Comparison of ENCODE assay signal across 1 cellular context in the genomic region with DNA sequence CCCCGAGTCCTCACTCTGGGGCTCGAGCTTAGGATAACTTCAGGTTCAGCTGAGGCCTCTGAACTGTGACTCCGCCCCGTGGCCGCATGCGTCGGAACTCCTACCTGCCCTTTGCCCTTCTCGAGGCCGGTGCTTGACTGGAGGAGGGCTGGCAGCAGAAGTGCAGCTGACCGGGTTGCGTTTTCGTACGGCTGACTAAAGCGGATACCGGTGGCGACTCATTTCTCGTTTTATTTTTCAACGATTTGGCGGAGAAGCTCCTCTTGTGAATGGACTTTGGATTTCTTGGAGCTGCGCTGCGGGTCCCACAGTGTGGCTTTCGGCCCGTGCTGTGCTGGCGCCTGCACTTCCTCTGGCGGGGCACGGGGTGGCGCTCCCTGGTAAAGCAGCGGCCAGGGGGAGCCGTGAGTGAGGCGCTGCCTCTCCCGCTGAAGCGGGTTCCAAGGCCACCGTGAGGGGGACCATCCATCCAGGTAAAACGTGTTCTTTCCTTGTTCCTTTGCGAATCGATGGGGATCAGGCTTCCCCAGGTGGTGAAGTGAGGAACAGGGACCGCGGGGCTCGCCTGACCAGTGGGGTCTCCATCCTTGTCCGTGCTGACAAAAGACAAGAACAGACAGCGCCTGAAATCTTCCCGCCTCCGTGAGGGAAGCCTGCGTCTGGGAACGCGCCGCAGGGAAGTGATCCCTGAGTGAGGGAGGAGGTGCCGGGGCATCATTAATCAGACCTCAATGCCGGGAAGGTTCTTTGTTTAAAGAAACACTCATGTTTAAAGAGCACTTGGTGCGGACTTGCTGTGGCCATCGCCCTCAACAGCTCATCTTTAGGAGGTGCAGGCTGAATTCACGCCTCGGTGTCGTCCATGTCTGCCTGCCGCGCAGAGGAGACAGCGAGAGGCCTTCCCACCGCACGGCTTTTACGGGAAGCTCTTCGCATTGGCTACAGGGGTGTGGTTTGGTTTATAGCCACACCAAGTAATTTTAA.
TF ChIP-seq lines count a peak whose summit lies in the region.

No MANE protein-coding gene starts in this region.

TF ChIP-seq in HepG2, 621 proteins besides CTCF, POLR2A, EP300 and RAD21 (continued from another document and continues in another):
- TF ChIP-seq, protein P1, sequence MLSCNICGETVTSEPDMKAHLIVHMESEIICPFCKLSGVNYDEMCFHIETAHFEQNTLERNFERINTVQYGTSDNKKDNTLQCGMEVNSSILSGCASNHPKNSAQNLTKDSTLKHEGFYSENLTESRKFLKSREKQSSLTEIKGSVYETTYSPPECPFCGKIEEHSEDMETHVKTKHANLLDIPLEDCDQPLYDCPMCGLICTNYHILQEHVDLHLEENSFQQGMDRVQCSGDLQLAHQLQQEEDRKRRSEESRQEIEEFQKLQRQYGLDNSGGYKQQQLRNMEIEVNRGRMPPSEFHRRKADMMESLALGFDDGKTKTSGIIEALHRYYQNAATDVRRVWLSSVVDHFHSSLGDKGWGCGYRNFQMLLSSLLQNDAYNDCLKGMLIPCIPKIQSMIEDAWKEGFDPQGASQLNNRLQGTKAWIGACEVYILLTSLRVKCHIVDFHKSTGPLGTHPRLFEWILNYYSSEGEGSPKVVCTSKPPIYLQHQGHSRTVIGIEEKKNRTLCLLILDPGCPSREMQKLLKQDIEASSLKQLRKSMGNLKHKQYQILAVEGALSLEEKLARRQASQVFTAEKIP (CRISPR knock-in tag; IDR thresholded peaks at IDR 0.05; ENCODE audit: borderline replicate concordance), result no peak
- TF ChIP-seq MTA3 (CRISPR knock-in tag; IDR thresholded peaks at IDR 0.05) (no peak), ZNF512B (CRISPR knock-in tag; IDR thresholded peaks at IDR 0.05; ENCODE audit: borderline replicate concordance) (peak; percentile 18; the same call in 1 of the 2 replicates), CHCHD3 (CRISPR knock-in tag; IDR thresholded peaks at IDR 0.05) (peak; percentile 87; the same call in 1 of the 2 replicates), ZNF761 (CRISPR knock-in tag; conservative IDR thresholded peaks at IDR 0.05) (peak; percentile 92), MAZ (IDR thresholded peaks at IDR 0.05; ENCODE audit: borderline replicate concordance, low read depth, low read length) (peak; percentile 70; the same call in 1 of the 2 replicates), MAZ (CRISPR knock-in tag; IDR thresholded peaks at IDR 0.05; ENCODE audit: low read depth) (peak; percentile 53), PCBP2 (optimal IDR thresholded peaks at IDR 0.05; ENCODE audit: low read depth, low read length, poor library complexity, severe bottlenecking) (no peak), ZNF18 (CRISPR knock-in tag; IDR thresholded peaks at IDR 0.05; ENCODE audit: insufficient replicate concordance) (peak; percentile 93), ZSCAN12 (CRISPR knock-in tag; IDR thresholded peaks at IDR 0.05) (peak; percentile 28; the same call in 1 of the 2 replicates), POLR2AphosphoS5 (IDR thresholded peaks at IDR 0.05; ENCODE audit: low read depth, low read length) (peak; percentile 87), HDAC6 (IDR thresholded peaks at IDR 0.05; ENCODE audit: low read depth, low read length) (no peak), POLR2AphosphoS2 (IDR thresholded peaks at IDR 0.05; ENCODE audit: low read depth, low read length) (no peak), NR3C1 (CRISPR knock-in tag; IDR thresholded peaks at IDR 0.05) (no peak), ZNF24 (IDR thresholded peaks at IDR 0.05) (no peak), TBP (CRISPR knock-in tag; IDR thresholded peaks at IDR 0.05) (0 out of 2 replicates have a peak, but pooled peaks have one; percentile 70), NFIB (CRISPR knock-in tag; IDR thresholded peaks at IDR 0.05; ENCODE audit: borderline replicate concordance) (no peak), ZNF430 (CRISPR knock-in tag; IDR thresholded peaks at IDR 0.05) (peak; percentile 81; the same call in 1 of the 2 replicates), FOXK1 (CRISPR knock-in tag; IDR thresholded peaks at IDR 0.05; ENCODE audit: borderline replicate concordance, low read depth) (no peak), ARID3A (IDR thresholded peaks at IDR 0.05; ENCODE audit: low read depth, low read length) (0 out of 2 replicates have a peak, but pooled peaks have one; percentile 35), ZNF556 (CRISPR knock-in tag; IDR thresholded peaks at IDR 0.05; ENCODE audit: borderline replicate concordance) (peak; percentile 60; the same call in 1 of the 2 replicates), FOXK2 (IDR thresholded peaks at IDR 0.05) (no peak), ZNF674 (CRISPR knock-in tag; IDR thresholded peaks at IDR 0.05; ENCODE audit: low read depth) (0 out of 2 replicates have a peak, but pooled peaks have one; percentile 92), IRF1 (CRISPR knock-in tag; IDR thresholded peaks at IDR 0.05; ENCODE audit: low read depth) (no peak), MED1 (CRISPR knock-in tag; IDR thresholded peaks at IDR 0.05) (peak; percentile 58; the same call in 1 of the 2 replicates), ZNF562 (CRISPR knock-in tag; IDR thresholded peaks at IDR 0.05; ENCODE audit: borderline replicate concordance) (no peak), REPIN1 (CRISPR knock-in tag; IDR thresholded peaks at IDR 0.05; ENCODE audit: borderline replicate concordance, low read depth) (peak; percentile 73; the same call in 1 of the 2 replicates), NCOA5 (CRISPR knock-in tag; IDR thresholded peaks at IDR 0.05) (no peak), PHF20 (CRISPR knock-in tag; IDR thresholded peaks at IDR 0.05) (no peak), CCAR2 (optimal IDR thresholded peaks at IDR 0.05; ENCODE audit: low read depth, low read length) (no peak), SNAPC5 (CRISPR knock-in tag; IDR thresholded peaks at IDR 0.05; ENCODE audit: borderline replicate concordance) (no peak), ZNF749 (CRISPR knock-in tag; IDR thresholded peaks at IDR 0.05; ENCODE audit: borderline replicate concordance) (peak; percentile 87; the same call in 1 of the 2 replicates), GPN1 (CRISPR knock-in tag; IDR thresholded peaks at IDR 0.05; ENCODE audit: borderline replicate concordance) (no peak), TCF12 (IDR thresholded peaks at IDR 0.05) (no peak), TCF12 (CRISPR knock-in tag; IDR thresholded peaks at IDR 0.05) (peak; percentile 78), ATM (IDR thresholded peaks at IDR 0.05; ENCODE audit: borderline replicate concordance) (no peak), ZFP36L1 (CRISPR knock-in tag; IDR thresholded peaks at IDR 0.05) (peak; percentile 72; the same call in 1 of the 2 replicates), FOXO1 (CRISPR knock-in tag; IDR thresholded peaks at IDR 0.05) (peak; percentile 27; the same call in 1 of the 2 replicates), ZNF660 (CRISPR knock-in tag; IDR thresholded peaks at IDR 0.05; ENCODE audit: borderline replicate concordance, low read depth) (0 out of 2 replicates have a peak, but pooled peaks have one; percentile 75)
- TF ChIP-seq, protein P2, sequence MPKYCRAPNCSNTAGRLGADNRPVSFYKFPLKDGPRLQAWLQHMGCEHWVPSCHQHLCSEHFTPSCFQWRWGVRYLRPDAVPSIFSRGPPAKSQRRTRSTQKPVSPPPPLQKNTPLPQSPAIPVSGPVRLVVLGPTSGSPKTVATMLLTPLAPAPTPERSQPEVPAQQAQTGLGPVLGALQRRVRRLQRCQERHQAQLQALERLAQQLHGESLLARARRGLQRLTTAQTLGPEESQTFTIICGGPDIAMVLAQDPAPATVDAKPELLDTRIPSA (CRISPR knock-in tag; IDR thresholded peaks at IDR 0.05; ENCODE audit: borderline replicate concordance), result peak; percentile 64; the same call in 1 of the 2 replicates
- TF ChIP-seq, protein P3, sequence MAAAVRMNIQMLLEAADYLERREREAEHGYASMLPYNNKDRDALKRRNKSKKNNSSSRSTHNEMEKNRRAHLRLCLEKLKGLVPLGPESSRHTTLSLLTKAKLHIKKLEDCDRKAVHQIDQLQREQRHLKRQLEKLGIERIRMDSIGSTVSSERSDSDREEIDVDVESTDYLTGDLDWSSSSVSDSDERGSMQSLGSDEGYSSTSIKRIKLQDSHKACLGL (CRISPR knock-in tag; IDR thresholded peaks at IDR 0.05), result peak; percentile 74
- TF ChIP-seq, protein P4, sequence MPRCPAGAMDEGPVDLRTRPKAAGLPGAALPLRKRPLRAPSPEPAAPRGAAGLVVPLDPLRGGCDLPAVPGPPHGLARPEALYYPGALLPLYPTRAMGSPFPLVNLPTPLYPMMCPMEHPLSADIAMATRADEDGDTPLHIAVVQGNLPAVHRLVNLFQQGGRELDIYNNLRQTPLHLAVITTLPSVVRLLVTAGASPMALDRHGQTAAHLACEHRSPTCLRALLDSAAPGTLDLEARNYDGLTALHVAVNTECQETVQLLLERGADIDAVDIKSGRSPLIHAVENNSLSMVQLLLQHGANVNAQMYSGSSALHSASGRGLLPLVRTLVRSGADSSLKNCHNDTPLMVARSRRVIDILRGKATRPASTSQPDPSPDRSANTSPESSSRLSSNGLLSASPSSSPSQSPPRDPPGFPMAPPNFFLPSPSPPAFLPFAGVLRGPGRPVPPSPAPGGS (CRISPR knock-in tag; IDR thresholded peaks at IDR 0.05), result peak; percentile 93
- TF ChIP-seq, protein P5, sequence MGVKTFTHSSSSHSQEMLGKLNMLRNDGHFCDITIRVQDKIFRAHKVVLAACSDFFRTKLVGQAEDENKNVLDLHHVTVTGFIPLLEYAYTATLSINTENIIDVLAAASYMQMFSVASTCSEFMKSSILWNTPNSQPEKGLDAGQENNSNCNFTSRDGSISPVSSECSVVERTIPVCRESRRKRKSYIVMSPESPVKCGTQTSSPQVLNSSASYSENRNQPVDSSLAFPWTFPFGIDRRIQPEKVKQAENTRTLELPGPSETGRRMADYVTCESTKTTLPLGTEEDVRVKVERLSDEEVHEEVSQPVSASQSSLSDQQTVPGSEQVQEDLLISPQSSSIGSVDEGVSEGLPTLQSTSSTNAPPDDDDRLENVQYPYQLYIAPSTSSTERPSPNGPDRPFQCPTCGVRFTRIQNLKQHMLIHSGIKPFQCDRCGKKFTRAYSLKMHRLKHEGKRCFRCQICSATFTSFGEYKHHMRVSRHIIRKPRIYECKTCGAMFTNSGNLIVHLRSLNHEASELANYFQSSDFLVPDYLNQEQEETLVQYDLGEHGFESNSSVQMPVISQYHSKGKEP (CRISPR knock-in tag; IDR thresholded peaks at IDR 0.05), result no peak; the same call in 1 of the 2 replicates
- TF ChIP-seq, protein P6, sequence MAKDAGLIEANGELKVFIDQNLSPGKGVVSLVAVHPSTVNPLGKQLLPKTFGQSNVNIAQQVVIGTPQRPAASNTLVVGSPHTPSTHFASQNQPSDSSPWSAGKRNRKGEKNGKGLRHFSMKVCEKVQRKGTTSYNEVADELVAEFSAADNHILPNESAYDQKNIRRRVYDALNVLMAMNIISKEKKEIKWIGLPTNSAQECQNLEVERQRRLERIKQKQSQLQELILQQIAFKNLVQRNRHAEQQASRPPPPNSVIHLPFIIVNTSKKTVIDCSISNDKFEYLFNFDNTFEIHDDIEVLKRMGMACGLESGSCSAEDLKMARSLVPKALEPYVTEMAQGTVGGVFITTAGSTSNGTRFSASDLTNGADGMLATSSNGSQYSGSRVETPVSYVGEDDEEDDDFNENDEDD (CRISPR knock-in tag; IDR thresholded peaks at IDR 0.05; ENCODE audit: borderline replicate concordance), result peak; percentile 82
